Comparison of ENCODE assay signal across 8 cellular contexts in the genomic region with DNA sequence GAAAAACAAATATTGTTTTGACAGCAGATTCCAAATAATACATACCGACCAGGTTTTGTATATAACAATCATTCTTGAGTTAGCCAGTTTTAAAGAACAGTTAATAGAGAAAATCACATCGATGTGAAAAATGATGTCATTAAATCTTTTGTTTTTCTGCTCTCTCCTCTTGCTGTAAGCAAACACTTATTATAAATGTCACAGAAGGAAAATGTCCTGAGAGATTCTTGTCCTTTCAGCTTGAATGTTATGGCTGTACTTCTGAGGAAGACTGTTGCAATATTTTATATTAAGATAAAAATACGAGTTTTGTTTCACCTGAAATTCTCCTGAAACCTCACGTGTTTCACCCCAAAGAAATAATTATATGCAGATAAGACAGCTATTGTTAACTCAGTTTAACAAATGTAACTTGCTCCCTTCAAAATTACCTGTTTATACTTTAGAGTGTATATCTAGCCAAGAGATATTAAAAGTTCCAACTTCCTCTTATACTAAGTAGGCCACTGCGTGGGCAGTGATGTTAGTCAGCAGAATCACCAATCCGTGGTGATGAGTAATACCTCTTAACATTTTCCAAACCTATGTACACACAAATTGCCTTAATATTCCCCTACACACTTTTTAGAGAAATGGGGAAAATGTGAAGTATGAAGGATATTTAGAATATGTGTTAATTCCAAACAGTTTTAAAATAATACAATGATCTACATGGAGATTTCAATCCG.
DNase-seq lines count a peak whose midpoint lies in the region; ATAC-seq and TF ChIP-seq lines count a peak whose summit lies in the region.

No MANE protein-coding gene starts in this region.

- no peak overlapping the region for H3K4me2 ChIP-seq in GM23338

- CTCF ChIA-PET in AG04450 (lab: Charles Lee) = no interaction called here

- H3F3A ChIP-seq in GM23338 (replicated peaks; ENCODE audit: low read depth) = no peaks in the 10 kb centered on the region

- DNase-seq in AG04450 (ENCODE audit: low read depth, low spot score) = peak; percentile 69
- no peak for DNase-seq in GM23338 (ENCODE audit: low spot score)
- DNase-seq in SJSA1 (ENCODE audit: low read depth in 1 of 2, low spot score in 2 of 2) = peak; percentile 53 to 62
- DNase-seq in right cardiac atrium = peak in 2 of 3 donors; percentile 25 to 39
- no peak for DNase-seq in gastrocnemius medialis
- DNase-seq in NCI-H82 (lab: John Stamatoyannopoulos, UW) = no peak

- H4K20me1 ChIP-seq in GM23338 (replicated peaks; ENCODE audit: insufficient read depth) = no peaks in the 10 kb centered on the region

- POLR2A ChIA-PET in AG04450 (lab: Yijun Ruan, JAX) = interaction anchor here (0.6 kb wide), 1 partner anchor 1116 kb away, joined by 3 read pairs; no protein-coding TSS in a partner anchor

- H3K9me3 ChIP-seq in AG04450 (ENCODE audit: control insufficient read depth, insufficient read depth, low read length) = peaks cover 6% of the 10 kb centered on the region
- no peaks in the 10 kb centered on the region for H3K9me3 ChIP-seq in SJSA1 (replicated peaks)
- H3K9me3 ChIP-seq in right cardiac atrium (ENCODE audit: control insufficient read depth, low read length) = peaks cover 4% of the 10 kb centered on the region
- peaks cover 0 to 4% (median 0%) of the 10 kb centered on the region in 3 donors for H3K9me3 ChIP-seq in gastrocnemius medialis

- H3K9me3 Mint-ChIP-seq in GM23338 = peaks cover 21% of the 10 kb centered on the region

- peak overlapping the region; percentile 45; the same call in 1 of the 2 replicates for H3K27ac Mint-ChIP-seq in GM23338

- no peaks in the 10 kb centered on the region for H3K79me2 ChIP-seq in GM23338 (replicated peaks; ENCODE audit: insufficient read depth)

- no peak overlapping the region for H3K4me3 Mint-ChIP-seq in GM23338

- intact Hi-C loops in right cardiac atrium (cut with DNase I) (no loop called here), gastrocnemius medialis (cut with DNase I; ENCODE audit: low total_unique reads) (no loop called here)

- H3K27ac ChIP-seq in AG04450 (ENCODE audit: low read depth, low read length) (no peak overlapping the region), GM23338 (ENCODE audit: low read depth) (no peak overlapping the region), SJSA1 (peak overlapping the region; percentile 38), right cardiac atrium (ENCODE audit: low read length) (no peak overlapping the region), gastrocnemius medialis (no peak overlapping the region)

- no peak overlapping the region for H3K4me3 ChIP-seq in AG04450 (ENCODE audit: low read depth, low read length)
- H3K4me3 ChIP-seq in GM23338 = no peak overlapping the region
- no peak overlapping the region for H3K4me3 ChIP-seq in SJSA1
- no peak overlapping the region for H3K4me3 ChIP-seq in right cardiac atrium (ENCODE audit: low read length)
- no peak overlapping the region for H3K4me3 ChIP-seq in gastrocnemius medialis

- no peak for TF ChIP-seq POLR2A in gastrocnemius medialis (IDR thresholded peaks at IDR 0.05)

- no peaks in the 10 kb centered on the region for H3K27me3 Mint-ChIP-seq in GM23338 (ENCODE audit: insufficient read depth, low read depth, poor library complexity)

- H3K4me1 Mint-ChIP-seq in GM23338 = peaks cover 6% of the 10 kb centered on the region; the same call in 2 of the 3 replicates

- WGBS in right cardiac atrium = 61% methylated on average over 7 of the region's 7 CpGs

- H3K4me1 ChIP-seq in GM23338 (ENCODE audit: insufficient read depth) = 0 out of 2 replicates have a peak, but pooled peaks cover 5% of the 10 kb centered on the region
- H3K4me1 ChIP-seq in SJSA1 (replicated peaks) = peaks cover 24% of the 10 kb centered on the region
- H3K4me1 ChIP-seq in right cardiac atrium (ENCODE audit: control insufficient read depth, insufficient read depth, low read length) = no peaks in the 10 kb centered on the region
- no peaks in the 10 kb centered on the region for H3K4me1 ChIP-seq in gastrocnemius medialis

- H3K9me2 ChIP-seq in GM23338 (ENCODE audit: insufficient read depth) = no peaks in the 10 kb centered on the region

- in situ Hi-C loops in gastrocnemius medialis (cut with MboI; ENCODE audit: low sequenced_read_pairs in 4 of 4) = no loop called here

- TF ChIP-seq CTCF in AG04450 (IDR thresholded peaks at IDR 0.05; ENCODE audit: low read depth, low read length) (no peak), GM23338 (conservative IDR thresholded peaks at IDR 0.05; ENCODE audit: low read depth in 2 of 2) (no peak), gastrocnemius medialis (IDR thresholded peaks at IDR 0.05 in 4 of 5, conservative IDR thresholded peaks at IDR 0.05 in 1 of 5) (no peak)

- H2AFZ ChIP-seq in GM23338 = no peak overlapping the region

- H3K36me3 ChIP-seq in GM23338 (ENCODE audit: insufficient read depth) = no peaks in the 10 kb centered on the region
- no peaks in the 10 kb centered on the region for H3K36me3 ChIP-seq in SJSA1
- no peaks in the 10 kb centered on the region for H3K36me3 ChIP-seq in gastrocnemius medialis

- ATAC-seq in GM23338 (no peak), right cardiac atrium (peak in 1 of 2 donors; percentile 51), HG02571 (IDR thresholded peaks at IDR 0.05; ENCODE audit: unreplicated experiment) (no peak), gastrocnemius medialis (no peak), HG03139 (IDR thresholded peaks at IDR 0.05; ENCODE audit: unreplicated experiment) (no peak)

- no peaks in the 10 kb centered on the region for H3K27me3 ChIP-seq in AG04450 (ENCODE audit: control insufficient read depth, insufficient read depth, low read length)
- H3K27me3 ChIP-seq in GM23338 (ENCODE audit: insufficient read depth) = no peaks in the 10 kb centered on the region
- no peaks in the 10 kb centered on the region for H3K27me3 ChIP-seq in SJSA1 (replicated peaks)
- no peaks in the 10 kb centered on the region for H3K27me3 ChIP-seq in right cardiac atrium (ENCODE audit: control insufficient read depth, insufficient read depth)
- no peaks in the 10 kb centered on the region for H3K27me3 ChIP-seq in gastrocnemius medialis

- peaks cover 22% of the 10 kb centered on the region; the same call in 2 of the 3 replicates for H3K36me3 Mint-ChIP-seq in GM23338 (ENCODE audit: low read depth)

TF ChIP-seq in GM23338, 12 proteins besides CTCF, POLR2A, EP300 and RAD21 (continues in another document):
- TF ChIP-seq, protein P1, sequence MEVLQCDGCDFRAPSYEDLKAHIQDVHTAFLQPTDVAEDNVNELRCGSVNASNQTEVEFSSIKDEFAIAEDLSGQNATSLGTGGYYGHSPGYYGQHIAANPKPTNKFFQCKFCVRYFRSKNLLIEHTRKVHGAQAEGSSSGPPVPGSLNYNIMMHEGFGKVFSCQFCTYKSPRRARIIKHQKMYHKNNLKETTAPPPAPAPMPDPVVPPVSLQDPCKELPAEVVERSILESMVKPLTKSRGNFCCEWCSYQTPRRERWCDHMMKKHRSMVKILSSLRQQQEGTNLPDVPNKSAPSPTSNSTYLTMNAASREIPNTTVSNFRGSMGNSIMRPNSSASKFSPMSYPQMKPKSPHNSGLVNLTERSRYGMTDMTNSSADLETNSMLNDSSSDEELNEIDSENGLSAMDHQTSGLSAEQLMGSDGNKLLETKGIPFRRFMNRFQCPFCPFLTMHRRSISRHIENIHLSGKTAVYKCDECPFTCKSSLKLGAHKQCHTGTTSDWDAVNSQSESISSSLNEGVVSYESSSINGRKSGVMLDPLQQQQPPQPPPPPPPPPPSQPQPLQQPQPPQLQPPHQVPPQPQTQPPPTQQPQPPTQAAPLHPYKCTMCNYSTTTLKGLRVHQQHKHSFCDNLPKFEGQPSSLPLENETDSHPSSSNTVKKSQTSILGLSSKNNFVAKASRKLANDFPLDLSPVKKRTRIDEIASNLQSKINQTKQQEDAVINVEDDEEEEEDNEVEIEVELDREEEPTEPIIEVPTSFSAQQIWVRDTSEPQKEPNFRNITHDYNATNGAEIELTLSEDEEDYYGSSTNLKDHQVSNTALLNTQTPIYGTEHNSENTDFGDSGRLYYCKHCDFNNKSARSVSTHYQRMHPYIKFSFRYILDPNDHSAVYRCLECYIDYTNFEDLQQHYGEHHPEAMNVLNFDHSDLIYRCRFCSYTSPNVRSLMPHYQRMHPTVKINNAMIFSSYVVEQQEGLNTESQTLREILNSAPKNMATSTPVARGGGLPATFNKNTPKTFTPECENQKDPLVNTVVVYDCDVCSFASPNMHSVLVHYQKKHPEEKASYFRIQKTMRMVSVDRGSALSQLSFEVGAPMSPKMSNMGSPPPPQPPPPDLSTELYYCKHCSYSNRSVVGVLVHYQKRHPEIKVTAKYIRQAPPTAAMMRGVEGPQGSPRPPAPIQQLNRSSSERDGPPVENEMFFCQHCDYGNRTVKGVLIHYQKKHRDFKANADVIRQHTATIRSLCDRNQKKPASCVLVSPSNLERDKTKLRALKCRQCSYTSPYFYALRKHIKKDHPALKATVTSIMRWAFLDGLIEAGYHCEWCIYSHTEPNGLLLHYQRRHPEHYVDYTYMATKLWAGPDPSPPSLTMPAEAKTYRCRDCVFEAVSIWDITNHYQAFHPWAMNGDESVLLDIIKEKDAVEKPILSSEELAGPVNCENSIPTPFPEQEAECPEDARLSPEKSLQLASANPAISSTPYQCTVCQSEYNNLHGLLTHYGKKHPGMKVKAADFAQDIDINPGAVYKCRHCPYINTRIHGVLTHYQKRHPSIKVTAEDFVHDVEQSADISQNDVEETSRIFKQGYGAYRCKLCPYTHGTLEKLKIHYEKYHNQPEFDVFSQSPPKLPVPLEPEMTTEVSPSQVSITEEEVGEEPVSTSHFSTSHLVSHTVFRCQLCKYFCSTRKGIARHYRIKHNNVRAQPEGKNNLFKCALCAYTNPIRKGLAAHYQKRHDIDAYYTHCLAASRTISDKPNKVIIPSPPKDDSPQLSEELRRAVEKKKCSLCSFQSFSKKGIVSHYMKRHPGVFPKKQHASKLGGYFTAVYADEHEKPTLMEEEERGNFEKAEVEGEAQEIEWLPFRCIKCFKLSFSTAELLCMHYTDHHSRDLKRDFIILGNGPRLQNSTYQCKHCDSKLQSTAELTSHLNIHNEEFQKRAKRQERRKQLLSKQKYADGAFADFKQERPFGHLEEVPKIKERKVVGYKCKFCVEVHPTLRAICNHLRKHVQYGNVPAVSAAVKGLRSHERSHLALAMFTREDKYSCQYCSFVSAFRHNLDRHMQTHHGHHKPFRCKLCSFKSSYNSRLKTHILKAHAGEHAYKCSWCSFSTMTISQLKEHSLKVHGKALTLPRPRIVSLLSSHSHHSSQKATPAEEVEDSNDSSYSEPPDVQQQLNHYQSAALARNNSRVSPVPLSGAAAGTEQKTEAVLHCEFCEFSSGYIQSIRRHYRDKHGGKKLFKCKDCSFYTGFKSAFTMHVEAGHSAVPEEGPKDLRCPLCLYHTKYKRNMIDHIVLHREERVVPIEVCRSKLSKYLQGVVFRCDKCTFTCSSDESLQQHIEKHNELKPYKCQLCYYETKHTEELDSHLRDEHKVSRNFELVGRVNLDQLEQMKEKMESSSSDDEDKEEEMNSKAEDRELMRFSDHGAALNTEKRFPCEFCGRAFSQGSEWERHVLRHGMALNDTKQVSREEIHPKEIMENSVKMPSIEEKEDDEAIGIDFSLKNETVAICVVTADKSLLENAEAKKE (CRISPR knock-in tag; IDR thresholded peaks at IDR 0.05) = no peak
- TF ChIP-seq NANOG (IDR thresholded peaks at IDR 0.05; ENCODE audit: borderline replicate concordance) (no peak), ZNF114 (CRISPR knock-in tag; IDR thresholded peaks at IDR 0.05) (no peak), STAT1 (IDR thresholded peaks at IDR 0.05; ENCODE audit: unreplicated experiment) (no peak), CREB1 (CRISPR knock-in tag; IDR thresholded peaks at IDR 0.05; ENCODE audit: low read depth) (no peak)

Comparison
In these comparisons a context has a peak if more than half of its experiments do, and no peak if none do; other contexts are left out.
1. DNase-seq: peak in AG04450 (single experiment), SJSA1 (2 of 2) and right cardiac atrium (2 of 3); none in GM23338 (single experiment), gastrocnemius medialis (0 of 2) and NCI-H82 (single experiment).